8 cellular contexts compared by ENCODE assay signal in the genomic region with DNA sequence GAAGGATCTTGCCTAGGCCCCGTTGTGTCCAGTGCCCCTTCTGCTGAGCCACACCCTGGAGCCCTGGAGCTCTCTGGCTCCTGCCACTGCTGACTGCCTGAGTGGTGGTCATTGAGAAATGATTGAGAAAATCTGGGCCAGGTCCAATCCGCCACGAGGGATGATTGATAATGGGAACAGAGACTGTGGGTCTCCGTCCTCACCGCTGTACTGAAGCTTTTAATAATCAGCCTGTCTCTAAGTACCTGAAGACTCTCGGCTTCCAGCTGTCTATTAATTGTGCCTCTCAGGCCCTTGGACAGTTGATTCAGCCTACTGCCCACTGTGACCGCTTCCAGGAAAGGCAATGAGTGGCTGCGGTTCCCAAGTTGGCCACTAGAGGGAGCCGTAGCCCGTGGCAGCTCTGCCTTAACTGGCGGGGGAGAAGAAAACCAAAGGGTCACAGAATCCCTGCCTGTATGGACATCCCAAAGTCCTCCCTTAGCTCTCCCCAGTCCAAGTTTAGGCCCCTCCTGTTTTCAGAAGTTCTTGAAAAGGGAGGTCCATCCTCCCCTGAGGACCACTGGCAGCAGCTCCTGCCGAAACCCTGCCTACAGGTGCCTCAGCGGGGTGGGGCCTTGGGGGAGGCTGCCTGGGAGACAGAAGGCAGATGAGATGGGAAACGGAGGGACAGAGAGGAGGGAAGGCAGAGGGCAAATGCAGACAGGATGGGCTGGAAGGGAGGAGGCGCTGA.
DNase-seq lines count a peak whose midpoint lies in the region; ATAC-seq and TF ChIP-seq lines count a peak whose summit lies in the region.

No MANE protein-coding gene starts in this region.

- H3K36me3 ChIP-seq in neural progenitor cell (no peaks in the 10 kb centered on the region), stomach (peaks cover 0 to 13% (median 8%) of the 10 kb centered on the region in 4 donors)

- H3K9me3 ChIP-seq in neural progenitor cell (ENCODE audit: low read depth) (no peaks in the 10 kb centered on the region), stomach (no peaks in the 10 kb centered on the region)

- no peaks in the 10 kb centered on the region for H3F3A ChIP-seq in neural progenitor cell (ENCODE audit: low read depth)

- no peaks in the 10 kb centered on the region for H3K27me3 Mint-ChIP-seq in IgD-negative memory B cell
- H3K27me3 Mint-ChIP-seq in neural progenitor cell (ENCODE audit: insufficient read depth, low read depth), result peaks cover 10% of the 10 kb centered on the region

- H2AFZ ChIP-seq in neural progenitor cell (replicated peaks), result no peak overlapping the region

- no peak overlapping the region for H3K4me2 ChIP-seq in neural progenitor cell

- peak; percentile 62 for DNase-seq in GM12865 (ENCODE audit: low read depth)
- peak; percentile 61 for DNase-seq in RPMI8226
- DNase-seq in activated effector memory CD4-positive, alpha-beta T cell treated with Interleukin-2 at 50 U/mL for 16 hours, result peak; percentile 59
- DNase-seq in foreskin fibroblast, result peak; percentile 43 to 84
- DNase-seq in neural progenitor cell (ENCODE audit: low spot score), result peak; percentile 80
- DNase-seq in stomach, result peak; percentile 86

- WGBS in stomach, 5 donors, result 25 to 36% (median 29%) methylated on average over 15 of the region's 15 CpGs

- no peaks in the 10 kb centered on the region for H4K20me1 ChIP-seq in neural progenitor cell (ENCODE audit: low read depth)

- intact Hi-C loops in stomach (cut with DNase I; ENCODE audit: low total_unique reads), result loop anchor here (5.0 to 10.0 kb wide), 2 partner anchors 198 to 246 kb away; no protein-coding TSS in a partner anchor

- H3K36me3 Mint-ChIP-seq in IgD-negative memory B cell, result no peaks in the 10 kb centered on the region
- H3K36me3 Mint-ChIP-seq in neural progenitor cell, result no peaks in the 10 kb centered on the region

- H3K4me3 ChIP-seq in GM12865 (ENCODE audit: low read depth, low read length) (no peak overlapping the region), foreskin fibroblast (ENCODE audit: low read depth in 1 of 2, low read length in 2 of 2) (no peak overlapping the region), neural progenitor cell (no peak overlapping the region), stomach (peak overlapping the region in 3 of 4 donors; percentile 4 to 22 (median 9))

- H3K9ac ChIP-seq in neural progenitor cell, result no peak overlapping the region

- H3K79me2 ChIP-seq in neural progenitor cell (ENCODE audit: low read depth), result no peaks in the 10 kb centered on the region

- peaks cover 0 to 1% (median 0%) of the 10 kb centered on the region in 3 donors for H3K9me3 Mint-ChIP-seq in IgD-negative memory B cell
- peaks cover 8% of the 10 kb centered on the region for H3K9me3 Mint-ChIP-seq in neural progenitor cell

- no peak for ATAC-seq in GM18870 (IDR thresholded peaks at IDR 0.05; ENCODE audit: unreplicated experiment)

- TF ChIP-seq EP300 in stomach (IDR thresholded peaks at IDR 0.05), result no peak

- peak overlapping the region in 3 of 4 donors; percentile 83 to 90 (median 85) for H3K4me3 Mint-ChIP-seq in IgD-negative memory B cell
- no peak overlapping the region for H3K4me3 Mint-ChIP-seq in neural progenitor cell

- H3K27ac Mint-ChIP-seq in IgD-negative memory B cell, result no peak overlapping the region
- no peak overlapping the region for H3K27ac Mint-ChIP-seq in neural progenitor cell

- H3K4me1 Mint-ChIP-seq in IgD-negative memory B cell (peaks cover 10 to 18% (median 10%) of the 10 kb centered on the region in 3 donors), neural progenitor cell (peaks cover 15% of the 10 kb centered on the region)

- H3K27me3 ChIP-seq in neural progenitor cell (peaks cover 46% of the 10 kb centered on the region), stomach (no peaks in the 10 kb centered on the region)

- H3K4me1 ChIP-seq in neural progenitor cell (no peaks in the 10 kb centered on the region), stomach (peaks cover 0 to 34% (median 5%) of the 10 kb centered on the region in 4 donors)

- H3K27ac ChIP-seq in neural progenitor cell (no peak overlapping the region), stomach (peak overlapping the region in 4 of 5 donors; percentile 28 to 67 (median 50))

- TF ChIP-seq CTCF in GM12865 (IDR thresholded peaks at IDR 0.05; ENCODE audit: insufficient read depth, low read depth, low read length, missing control alignments), result peak; percentile 99
- peak; percentile 99 for TF ChIP-seq CTCF in foreskin fibroblast (IDR thresholded peaks at IDR 0.05; ENCODE audit: low read depth, low read length)
- TF ChIP-seq CTCF in neural progenitor cell (IDR thresholded peaks at IDR 0.05), result peak; percentile 100
- peak in 6 of 7 experiments; percentile 76 to 99 (median 98) for TF ChIP-seq CTCF in stomach (IDR thresholded peaks at IDR 0.05)

- no peak for TF ChIP-seq POLR2A in stomach (IDR thresholded peaks at IDR 0.05)

Comparison
In these comparisons a context has a peak if more than half of its experiments do, and no peak if none do; other contexts are left out.
1. H3K4me3 ChIP-seq: peak in stomach (3 of 4); none in GM12865 (single experiment), foreskin fibroblast (0 of 2) and neural progenitor cell (single experiment).
2. Peak in every context shown above with its lines, with median percentiles within 50 percentile points of each other: DNase-seq and CTCF ChIP-seq.